Comparison of ENCODE assay signal across 16 cellular contexts in the genomic region with DNA sequence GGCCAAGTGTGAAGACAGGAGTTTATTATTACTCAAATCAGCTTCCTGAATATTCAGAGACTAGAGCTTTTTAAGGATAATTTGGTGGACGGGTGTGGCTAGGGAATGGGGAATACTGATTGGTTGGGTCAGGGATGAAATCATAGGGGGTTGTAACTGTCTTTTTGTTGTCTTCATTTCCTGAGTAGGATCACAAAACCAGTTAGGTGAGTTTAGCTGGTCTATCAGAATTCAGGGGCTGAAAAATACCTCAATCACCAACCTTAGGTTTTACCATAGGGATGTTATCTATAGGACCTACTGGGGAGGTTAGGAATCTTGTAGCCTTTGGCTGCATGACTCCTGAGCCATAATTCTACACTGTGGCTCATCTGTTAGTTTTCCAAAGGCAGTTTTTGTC.
"Had no signal": no experiment of that assay in that cellular context is flagged by ENCODE, and none has a peak within 500 bp of the region (broad histone marks: within the 10 kb centered on the region; RNA-seq: fewer than 3 reads in every experiment).

No MANE protein-coding gene starts in this region.

- H3K4me3 Mint-ChIP-seq: activated CD8-positive, alpha-beta T cell treated with anti-CD3 and anti-CD28 coated beads for 36 hours; activated naive CD8-positive, alpha-beta T cell treated with anti-CD3 and anti-CD28 coated beads, Interleukin-2, amount 10 ng/mL, durations not matched to agents 7 days and 5 days; activated T-cell treated with anti-CD3 and anti-CD28 coated beads, Interleukin-2, amount 50 U/mL, for 72 hours; neural progenitor cell; stimulated activated naive CD8-positive, alpha-beta T cell treated with anti-CD3 and anti-CD28 coated beads, Interleukin-15, amount 100 ng/mL, for 72 hours; T-cell had no signal

- H3K27ac Mint-ChIP-seq: activated CD8-positive, alpha-beta T cell treated with anti-CD3 and anti-CD28 coated beads for 36 hours; activated naive CD8-positive, alpha-beta T cell treated with anti-CD3 and anti-CD28 coated beads, Interleukin-2, amount 10 ng/mL, durations not matched to agents 7 days and 5 days; activated T-cell treated with anti-CD3 and anti-CD28 coated beads, Interleukin-2, amount 50 U/mL, for 72 hours; neural progenitor cell; stimulated activated naive CD8-positive, alpha-beta T cell treated with anti-CD3 and anti-CD28 coated beads, Interleukin-15, amount 100 ng/mL, for 72 hours; T-cell had no signal

- H3K36me3 Mint-ChIP-seq: activated naive CD8-positive, alpha-beta T cell treated with anti-CD3 and anti-CD28 coated beads, Interleukin-2, amount 10 ng/mL, durations not matched to agents 7 days and 5 days; neural progenitor cell; T-cell had no signal

- H3K27me3 Mint-ChIP-seq: activated CD8-positive, alpha-beta T cell treated with anti-CD3 and anti-CD28 coated beads for 36 hours; activated naive CD8-positive, alpha-beta T cell treated with anti-CD3 and anti-CD28 coated beads, Interleukin-2, amount 10 ng/mL, durations not matched to agents 7 days and 5 days; stimulated activated naive CD8-positive, alpha-beta T cell treated with anti-CD3 and anti-CD28 coated beads, Interleukin-15, amount 100 ng/mL, for 72 hours had no signal

- H3K9me3 Mint-ChIP-seq: activated naive CD8-positive, alpha-beta T cell treated with anti-CD3 and anti-CD28 coated beads, Interleukin-2, amount 10 ng/mL, durations not matched to agents 7 days and 5 days had no signal

- DNase-seq: activated CD4-positive, alpha-beta T cell treated with anti-CD3 and anti-CD28 coated beads for 4 hours; activated CD8-positive, alpha-beta memory T cell treated with anti-CD3 and anti-CD28 coated beads, Interleukin-2, amount 50 U/mL, for 4 hours; activated CD8-positive, alpha-beta T cell treated with anti-CD3 and anti-CD28 coated beads for 36 hours; activated naive CD8-positive, alpha-beta T cell treated with anti-CD3 and anti-CD28 coated beads, Interleukin-2, amount 10 ng/mL, durations not matched to agents 7 days and 5 days; activated T-cell treated with anti-CD3 and anti-CD28 coated beads, Interleukin-2, amount 50 U/mL, for 72 hours; anterior cingulate cortex; hippocampal formation; islet precursor cell; left ventricle myocardium inferior; stimulated activated CD4-positive, alpha-beta T cell treated with anti-CD3 and anti-CD28 coated beads, Interleukin-15, amount 100 ng/mL, for 24 hours; stimulated activated CD4-positive, alpha-beta T cell treated with anti-CD3 and anti-CD28 coated beads, Interleukin-4, amount 100 ng/mL, for 24 hours; stimulated activated naive CD8-positive, alpha-beta T cell treated with anti-CD3 and anti-CD28 coated beads, Interleukin-15, amount 100 ng/mL, for 72 hours; T-cell; T1000; testis had no signal

- H3K4me1 Mint-ChIP-seq: activated naive CD8-positive, alpha-beta T cell treated with anti-CD3 and anti-CD28 coated beads, Interleukin-2, amount 10 ng/mL, durations not matched to agents 7 days and 5 days; neural progenitor cell; stimulated activated naive CD8-positive, alpha-beta T cell treated with anti-CD3 and anti-CD28 coated beads, Interleukin-15, amount 100 ng/mL, for 72 hours; T-cell had no signal
